In the genomic region with DNA sequence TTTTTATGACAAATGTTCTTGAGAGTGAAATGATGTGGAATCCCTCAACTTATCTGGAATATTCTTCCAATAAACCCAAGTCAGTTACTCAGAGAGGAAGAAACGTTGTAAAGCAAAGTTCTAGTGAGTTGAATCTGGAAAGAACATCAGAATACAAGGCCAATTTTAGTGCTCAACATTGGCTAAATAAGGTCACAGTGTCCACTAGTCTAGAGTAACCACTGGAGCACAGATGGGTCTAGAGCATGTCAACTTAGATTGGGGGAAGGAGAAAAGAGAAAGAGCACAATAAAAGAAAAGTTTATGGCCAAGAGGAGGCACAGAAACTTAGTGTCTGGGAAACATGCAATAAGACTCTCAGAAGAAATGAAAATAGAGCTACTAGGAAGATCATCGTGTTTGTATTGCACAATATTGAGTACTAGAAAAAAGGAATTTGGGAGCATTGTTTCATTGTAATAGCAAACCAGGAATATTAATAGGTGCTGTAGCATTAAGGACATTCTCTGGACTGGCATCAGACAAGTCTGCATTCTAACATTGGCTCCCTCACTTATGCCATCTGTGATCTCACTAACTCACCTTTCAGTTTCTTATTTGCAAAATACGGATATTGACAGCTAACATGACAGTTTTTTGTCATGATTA, we compare ENCODE assay signal across 36 cellular contexts.
DNase-seq lines count a peak whose midpoint lies in the region; ATAC-seq and TF ChIP-seq lines count a peak whose summit lies in the region.
"Had no signal": no experiment of that assay in that cellular context is flagged by ENCODE, and none has a peak within 500 bp of the region (broad histone marks: within the 10 kb centered on the region; RNA-seq: fewer than 3 reads in every experiment).

No MANE protein-coding gene starts in this region.

- no peaks in the 10 kb centered on the region for H3K27me3 Mint-ChIP-seq in MCF 10A (ENCODE audit: insufficient read depth, unreplicated experiment)
- no peaks in the 10 kb centered on the region for H3K27me3 Mint-ChIP-seq in activated T-cell treated with anti-CD3 and anti-CD28 coated beads, Interleukin-2, amount 50 U/mL, for 72 hours (ENCODE audit: low read depth)
- H3K27me3 Mint-ChIP-seq: activated CD4-positive, alpha-beta memory T cell treated with anti-CD3 and anti-CD28 coated beads for 36 hours; CD4-positive, alpha-beta T cell; effector memory CD8-positive, alpha-beta T cell; IgD-negative memory B cell had no signal

- no peaks in the 10 kb centered on the region for H3K36me3 Mint-ChIP-seq in MCF 10A (ENCODE audit: insufficient read depth, unreplicated experiment)
- H3K36me3 Mint-ChIP-seq in activated T-cell treated with anti-CD3 and anti-CD28 coated beads, Interleukin-2, amount 50 U/mL, for 72 hours (ENCODE audit: insufficient read depth in 2 of 2), result peaks cover 0 to 6% of the 10 kb centered on the region in 2 donors
- H3K36me3 Mint-ChIP-seq: activated CD4-positive, alpha-beta memory T cell treated with anti-CD3 and anti-CD28 coated beads for 36 hours; IgD-negative memory B cell; stimulated activated effector memory CD8-positive, alpha-beta T cell treated with anti-CD3 and anti-CD28 coated beads, Interleukin-12 subunit alpha, Interleukin-12 subunit beta, amount 100 ng/mL, for 72 hours had no signal

- no peaks in the 10 kb centered on the region for H3K27me3 ChIP-seq in breast epithelium
- H3K27me3 ChIP-seq in ascending aorta, result no peaks in the 10 kb centered on the region
- no peaks in the 10 kb centered on the region for H3K27me3 ChIP-seq in subcutaneous abdominal adipose tissue (ENCODE audit: control insufficient read depth in 5 of 5, insufficient read depth in 4 of 5, low read length in 5 of 5)
- H3K27me3 ChIP-seq: cardiac muscle cell, ovary, upper lobe of right lung had no signal

- DNase-seq in MCF 10A (ENCODE audit: unreplicated experiment) (no peak), breast epithelium (ENCODE audit: low spot score in 2 of 2) (no peak), ascending aorta (ENCODE audit: low spot score in 2 of 2) (no peak), fibroblast of pulmonary artery (ENCODE audit: low read depth) (peak; percentile 53)
- DNase-seq in activated T-cell treated with anti-CD3 and anti-CD28 coated beads, Interleukin-2, amount 50 U/mL, for 72 hours, result no peak
- DNase-seq: activated CD4-positive, alpha-beta memory T cell treated with anti-CD3 and anti-CD28 coated beads for 36 hours; activated CD8-positive, alpha-beta memory T cell treated with anti-CD3 and anti-CD28 coated beads, Interleukin-2, amount 50 U/mL, for 4 hours; activated naive CD4-positive, alpha-beta T cell treated with anti-CD3 and anti-CD28 coated beads, Interleukin-2, amount 50 U/mL, for 16 hours; AML-193; amygdala; CD4-positive, alpha-beta T cell; cortex of kidney; effector memory CD8-positive, alpha-beta T cell; glutamatergic neuron; NCI-H1092 treated with DMSO at 0.1 percent for 48 hours; NCI-H1930; NCI-H2227 treated with DMSO at 0.1 percent for 48 hours; NCI-H69; ovary; retina; stimulated activated CD4-positive, alpha-beta T cell treated with anti-CD3 and anti-CD28 coated beads, Interleukin-12 subunit alpha, Interleukin-12 subunit beta, amount 100 ng/mL, for 4 hours; stimulated activated CD4-positive, alpha-beta T cell treated with anti-CD3 and anti-CD28 coated beads, Interleukin-4, amount 100 ng/mL, for 24 hours; substantia nigra; upper lobe of right lung had no signal

- TF ChIP-seq POLR2A in breast epithelium (IDR thresholded peaks at IDR 0.05) (no peak), GM18505 (IDR thresholded peaks at IDR 0.05; ENCODE audit: borderline replicate concordance, extremely low read depth, insufficient read depth, insufficient read length) (no peak)

- BruUV-seq in MCF 10A (replicated peaks; lab: Mats Ljungman, UMichigan), result no TSS peak

- no peaks in the 10 kb centered on the region for H3K36me3 ChIP-seq in breast epithelium
- no peaks in the 10 kb centered on the region for H3K36me3 ChIP-seq in ascending aorta
- no peaks in the 10 kb centered on the region for H3K36me3 ChIP-seq in subcutaneous abdominal adipose tissue (ENCODE audit: control insufficient read depth in 5 of 5, insufficient read depth in 5 of 5, low read length in 5 of 5)
- H3K36me3 ChIP-seq: cardiac muscle cell, ovary, upper lobe of right lung had no signal

- H3K9me3 Mint-ChIP-seq in MCF 10A (ENCODE audit: unreplicated experiment), result peaks cover 8% of the 10 kb centered on the region
- peaks cover 9 to 17% of the 10 kb centered on the region in 2 donors for H3K9me3 Mint-ChIP-seq in activated T-cell treated with anti-CD3 and anti-CD28 coated beads, Interleukin-2, amount 50 U/mL, for 72 hours
- H3K9me3 Mint-ChIP-seq: stimulated activated effector memory CD8-positive, alpha-beta T cell treated with anti-CD3 and anti-CD28 coated beads, Interleukin-12 subunit alpha, Interleukin-12 subunit beta, amount 100 ng/mL, for 72 hours had no signal

- ATAC-seq in HG02840 (IDR thresholded peaks at IDR 0.05; ENCODE audit: low FRiP score, unreplicated experiment) (no peak), GM18505 (IDR thresholded peaks at IDR 0.05; ENCODE audit: unreplicated experiment) (no peak)
- no peak for ATAC-seq in activated T-cell treated with anti-CD3 and anti-CD28 coated beads, Interleukin-2, amount 50 U/mL, for 72 hours (replicated peaks in 1 of 2)
- ATAC-seq: activated CD4-positive, CD25-positive, alpha-beta regulatory T cell treated with anti-CD3 and anti-CD28 coated beads, Interleukin-2, amount 50 U/mL, for 24 hours; effector memory CD8-positive, alpha-beta T cell; esophagus mucosa; GM23338; stimulated activated effector memory CD8-positive, alpha-beta T cell treated with anti-CD3 and anti-CD28 coated beads, Interleukin-12 subunit alpha, Interleukin-12 subunit beta, amount 100 ng/mL, for 72 hours; upper lobe of right lung had no signal

- H3K27ac ChIP-seq in breast epithelium (no peak overlapping the region), ascending aorta (peak overlapping the region; percentile 51 to 70), subcutaneous abdominal adipose tissue (ENCODE audit: low read depth, low read length) (peak overlapping the region; percentile 17)
- H3K27ac ChIP-seq: 22Rv1, cardiac muscle cell, ovary, upper lobe of right lung had no signal

- H3K4me3 Mint-ChIP-seq in MCF 10A (ENCODE audit: unreplicated experiment), result no peak overlapping the region
- H3K4me3 Mint-ChIP-seq in activated T-cell treated with anti-CD3 and anti-CD28 coated beads, Interleukin-2, amount 50 U/mL, for 72 hours, result no peak overlapping the region
- H3K4me3 Mint-ChIP-seq: activated CD4-positive, alpha-beta memory T cell treated with anti-CD3 and anti-CD28 coated beads for 36 hours; CD4-positive, alpha-beta T cell; effector memory CD8-positive, alpha-beta T cell; GM23338; IgD-negative memory B cell; nephron; stimulated activated effector memory CD8-positive, alpha-beta T cell treated with anti-CD3 and anti-CD28 coated beads, Interleukin-12 subunit alpha, Interleukin-12 subunit beta, amount 100 ng/mL, for 72 hours; T-helper 1 cell treated with Interleukin-12 subunit alpha and Interleukin-12 subunit beta and Interleukin-4 antibody, amounts not matched to agents 30 μg/mL and 1 μg/mL, for 36 hours had no signal

- no peak overlapping the region for H3K4me3 ChIP-seq in breast epithelium
- H3K4me3 ChIP-seq in ascending aorta, result no peak overlapping the region
- no peak overlapping the region for H3K4me3 ChIP-seq in fibroblast of pulmonary artery (replicated peaks; ENCODE audit: low read depth, low read length)
- H3K4me3 ChIP-seq in subcutaneous abdominal adipose tissue (ENCODE audit: low read depth in 1 of 5, low read length in 5 of 5), result no peak overlapping the region
- H3K4me3 ChIP-seq: cardiac muscle cell, GM23338, ovary, upper lobe of right lung had no signal

- H3K9ac ChIP-seq in subcutaneous abdominal adipose tissue (ENCODE audit: low read length in 5 of 5), result no peak overlapping the region

- peaks cover 0 to 7% of the 10 kb centered on the region in 2 donors for H3K9me3 ChIP-seq in breast epithelium
- H3K9me3 ChIP-seq in ascending aorta, result peaks cover 0 to 9% of the 10 kb centered on the region in 2 donors
- peaks cover 0 to 7% (median 5%) of the 10 kb centered on the region in 5 donors for H3K9me3 ChIP-seq in subcutaneous abdominal adipose tissue (ENCODE audit: control insufficient read depth in 5 of 5, low read length in 5 of 5)
- H3K9me3 ChIP-seq: ovary, upper lobe of right lung had no signal

- POLR2A ChIA-PET in MCF 10A (lab: Yijun Ruan, JAX), result no interaction called here

- H3K4me1 ChIP-seq in breast epithelium (no peaks in the 10 kb centered on the region), ascending aorta (peaks cover 0 to 22% of the 10 kb centered on the region in 2 donors), subcutaneous abdominal adipose tissue (ENCODE audit: control insufficient read depth in 5 of 5, insufficient read depth in 5 of 5, low read length in 5 of 5) (peaks cover 0 to 21% (median 7%) of the 10 kb centered on the region in 5 donors)
- H3K4me1 ChIP-seq: upper lobe of right lung had no signal

- TF ChIP-seq CTCF in MCF 10A (IDR thresholded peaks at IDR 0.05; ENCODE audit: unreplicated experiment) (no peak), breast epithelium (IDR thresholded peaks at IDR 0.05) (no peak), ascending aorta (IDR thresholded peaks at IDR 0.05) (no peak), fibroblast of pulmonary artery (IDR thresholded peaks at IDR 0.05; ENCODE audit: low read length, missing control alignments) (no peak)

- H3K27ac Mint-ChIP-seq in MCF 10A (ENCODE audit: low read depth, unreplicated experiment), result peak overlapping the region; percentile 46
- H3K27ac Mint-ChIP-seq in activated T-cell treated with anti-CD3 and anti-CD28 coated beads, Interleukin-2, amount 50 U/mL, for 72 hours, result no peak overlapping the region
- H3K27ac Mint-ChIP-seq: activated CD4-positive, alpha-beta memory T cell treated with anti-CD3 and anti-CD28 coated beads for 36 hours; CD4-positive, alpha-beta T cell; effector memory CD8-positive, alpha-beta T cell; GM23338; IgD-negative memory B cell; nephron; stimulated activated effector memory CD8-positive, alpha-beta T cell treated with anti-CD3 and anti-CD28 coated beads, Interleukin-12 subunit alpha, Interleukin-12 subunit beta, amount 100 ng/mL, for 72 hours; T-helper 1 cell treated with Interleukin-12 subunit alpha and Interleukin-12 subunit beta and Interleukin-4 antibody, amounts not matched to agents 30 μg/mL and 1 μg/mL, for 36 hours had no signal

- intact Hi-C loops in MCF 10A (cut with micrococcal nuclease), result no loop called here
- intact Hi-C loops in breast epithelium (cut with DNase I; ENCODE audit: low total_unique reads), result no loop called here
- intact Hi-C loops in ascending aorta (cut with DNase I), result loop anchor here (5.0 to 10.0 kb wide), 2 partner anchors 303 to 1321 kb away; a partner anchor contains a TSS

- CTCF ChIA-PET in MCF 10A (lab: Yijun Ruan, JAX), result interaction anchor here (0.6 to 0.8 kb wide), 4 partner anchors 8 to 1164 kb away, joined by 3 read pairs; no protein-coding TSS in a partner anchor

- H3K4me1 Mint-ChIP-seq in MCF 10A (ENCODE audit: insufficient read depth, unreplicated experiment), result peaks cover 28% of the 10 kb centered on the region
- H3K4me1 Mint-ChIP-seq in activated T-cell treated with anti-CD3 and anti-CD28 coated beads, Interleukin-2, amount 50 U/mL, for 72 hours (ENCODE audit: low read depth), result no peaks in the 10 kb centered on the region
- H3K4me1 Mint-ChIP-seq: GM23338; IgD-negative memory B cell; nephron; stimulated activated effector memory CD8-positive, alpha-beta T cell treated with anti-CD3 and anti-CD28 coated beads, Interleukin-12 subunit alpha, Interleukin-12 subunit beta, amount 100 ng/mL, for 72 hours had no signal

Comparison
In these comparisons a context has a peak if more than half of its experiments do, and no peak if none do; other contexts are left out.
1. H3K27ac ChIP-seq: peak in ascending aorta (2 of 2) and subcutaneous abdominal adipose tissue (single experiment); none in breast epithelium (0 of 2).